13 cellular contexts compared by ENCODE assay signal in genomic region chr15:57237282-57237642, GRCh38.
DNase-seq lines count a peak whose midpoint lies in the region; ATAC-seq, FAIRE-seq and TF ChIP-seq lines count a peak whose summit lies in the region.
"Had no signal": no experiment of that assay in that cellular context is flagged by ENCODE, and none has a peak within 500 bp of the region (broad histone marks: within the 10 kb centered on the region; RNA-seq: fewer than 3 reads in every experiment).

No MANE protein-coding gene starts in this region.

- 60 to 83% methylated on average over 1 to 2 of the region's 2 CpGs for WGBS in endodermal cell (ENCODE audit: insufficient coverage in 1 of 2, insufficient read length in 1 of 2), 2 experiments
- WGBS in pancreas, 2 donors, result 31 to 37% methylated on average over 2 of the region's 2 CpGs

- H3K4me1 ChIP-seq in HEK293 (ENCODE audit: control insufficient read depth, insufficient read depth, low read length) (peaks cover 17% of the 10 kb centered on the region; the same call in 1 of the 2 replicates), endodermal cell (ENCODE audit: control insufficient read depth, insufficient read depth, low read length) (no peaks in the 10 kb centered on the region), pancreas (peaks cover 3 to 9% (median 4%) of the 10 kb centered on the region in 3 donors)
- H3K4me1 ChIP-seq: parathyroid adenoma had no signal

- peak in 3 of 4 donors; percentile 14 to 56 (median 51) for ATAC-seq in pancreas
- ATAC-seq: SK-N-SH treated with all-trans-retinoic acid at 6 μM for 48 hours had no signal

- peaks cover 44% of the 10 kb centered on the region for H3K36me3 Mint-ChIP-seq in endodermal cell (ENCODE audit: low read depth)
- H3K36me3 Mint-ChIP-seq in MCF 10A (ENCODE audit: insufficient read depth, unreplicated experiment), result peaks cover 46% of the 10 kb centered on the region

- no peaks in the 10 kb centered on the region for H3K27me3 Mint-ChIP-seq in endodermal cell (ENCODE audit: insufficient read depth)
- no peaks in the 10 kb centered on the region for H3K27me3 Mint-ChIP-seq in MCF 10A (ENCODE audit: insufficient read depth, unreplicated experiment)

- H3K4me1 Mint-ChIP-seq in endodermal cell, result peaks cover 13% of the 10 kb centered on the region
- no peaks in the 10 kb centered on the region for H3K4me1 Mint-ChIP-seq in MCF 10A (ENCODE audit: insufficient read depth, unreplicated experiment)

- BruUV-seq in MCF 10A (replicated peaks; lab: Mats Ljungman, UMichigan), result no TSS peak

- no peak overlapping the region for H3K4me3 ChIP-seq in HEK293 (ENCODE audit: low read depth, low read length)
- no peak overlapping the region for H3K4me3 ChIP-seq in endodermal cell (ENCODE audit: low read length)
- no peak overlapping the region for H3K4me3 ChIP-seq in pancreas

- FAIRE-seq in pancreas (lab: Jason Lieb, UNC), result no peak

- H3K4me3 Mint-ChIP-seq in endodermal cell (no peak overlapping the region), MCF 10A (ENCODE audit: unreplicated experiment) (no peak overlapping the region)

- no peak overlapping the region for H3K27ac ChIP-seq in HEK293 (ENCODE audit: extremely low read depth, low read depth, low read length)
- H3K27ac ChIP-seq in endodermal cell (ENCODE audit: low read depth, low read length), result peak overlapping the region; percentile 96
- H3K27ac ChIP-seq in pancreas, result no peak overlapping the region
- H3K27ac ChIP-seq: parathyroid adenoma had no signal

- TF ChIP-seq CTCF in HEK293 (tag by site-specific recombination; IDR thresholded peaks at IDR 0.05) (no peak), endodermal cell (conservative IDR thresholded peaks at IDR 0.05) (no peak), pancreas (IDR thresholded peaks at IDR 0.05) (no peak), MCF 10A (IDR thresholded peaks at IDR 0.05; ENCODE audit: unreplicated experiment) (no peak)

- H3K36me3 ChIP-seq in HEK293 (ENCODE audit: control insufficient read depth in 2 of 2, insufficient read depth in 1 of 2, low read length in 2 of 2) (peaks cover 3 to 9% of the 10 kb centered on the region in 2 experiments; a peak in 2 of 3 replicates), endodermal cell (ENCODE audit: control insufficient read depth, insufficient read depth, low read length) (peaks cover 69% of the 10 kb centered on the region), pancreas (peaks cover 0 to 19% (median 0%) of the 10 kb centered on the region in 3 donors)

- H3K9ac ChIP-seq in endodermal cell (ENCODE audit: extremely low read depth, low read length, poor library complexity, severe bottlenecking), result no peak overlapping the region
- H3K9ac ChIP-seq: parathyroid adenoma had no signal

- POLR2A ChIA-PET in HEK293 (lab: Yijun Ruan, JAX) (no interaction called here), MCF 10A (lab: Yijun Ruan, JAX) (no interaction called here)

- H3K27ac Mint-ChIP-seq in endodermal cell, result peak overlapping the region; percentile 28
- H3K27ac Mint-ChIP-seq in MCF 10A (ENCODE audit: low read depth, unreplicated experiment), result no peak overlapping the region

- H3K27me3 ChIP-seq in endodermal cell (ENCODE audit: control insufficient read depth, insufficient read depth, low read length, poor library complexity, severe bottlenecking), result no peaks in the 10 kb centered on the region
- H3K27me3 ChIP-seq in pancreas, result no peaks in the 10 kb centered on the region
- H3K27me3 ChIP-seq: dorsolateral prefrontal cortex had no signal

- H3K9me3 Mint-ChIP-seq in endodermal cell, result no peaks in the 10 kb centered on the region
- H3K9me3 Mint-ChIP-seq in MCF 10A (ENCODE audit: unreplicated experiment), result no peaks in the 10 kb centered on the region

- CTCF ChIA-PET in HEK293 (lab: Yijun Ruan, JAX), result interaction anchor here (0.6 kb wide), 1 partner anchor 358 kb away, joined by 3 read pairs; no protein-coding TSS in a partner anchor
- CTCF ChIA-PET in MCF 10A (lab: Yijun Ruan, JAX), result interaction anchor here (1.9 kb wide), 1 partner anchor 24 kb away, joined by 5 read pairs; no protein-coding TSS in a partner anchor

- intact Hi-C loops in pancreas (cut with DNase I) (no loop called here), posterior vena cava (cut with DNase I) (no loop called here), MCF 10A (cut with micrococcal nuclease) (no loop called here)

- H3K9me3 ChIP-seq in HEK293 (ENCODE audit: control insufficient read depth, insufficient read depth, low read depth, low read length), result no peaks in the 10 kb centered on the region
- no peaks in the 10 kb centered on the region for H3K9me3 ChIP-seq in endodermal cell (ENCODE audit: control insufficient read depth, low read length)
- H3K9me3 ChIP-seq in pancreas, result no peaks in the 10 kb centered on the region

- DNase-seq in NCI-H345 (lab: John Stamatoyannopoulos, UW) (peak; percentile 91), endodermal cell (no peak), pancreas (no peak), COLO829 (ENCODE audit: low spot score) (no peak), posterior vena cava (ENCODE audit: low spot score) (no peak), cortex of kidney (lab: John Stamatoyannopoulos, UW) (no peak), MCF 10A (ENCODE audit: unreplicated experiment) (no peak)
- DNase-seq: HCEC 1CT, NCI-H1436 treated with DMSO at 0.1 percent for 48 hours had no signal

TF ChIP-seq in HEK293, 187 proteins besides CTCF, POLR2A, EP300 and RAD21 (continues in another document):
- no peak for TF ChIP-seq EGR2 (tag by site-specific recombination; IDR thresholded peaks at IDR 0.05; ENCODE audit: low read depth)
- TF ChIP-seq KLF7 (tag by site-specific recombination; IDR thresholded peaks at IDR 0.05; ENCODE audit: borderline replicate concordance), result no peak
- TF ChIP-seq ZNF292 (tag by site-specific recombination; IDR thresholded peaks at IDR 0.05; ENCODE audit: borderline replicate concordance, low read depth), result no peak
- no peak for TF ChIP-seq ZBTB7A (tag by site-specific recombination; IDR thresholded peaks at IDR 0.05; ENCODE audit: low read depth)
- no peak for TF ChIP-seq ZNF121 (tag by site-specific recombination; IDR thresholded peaks at IDR 0.05)
- no peak for TF ChIP-seq ZNF140 (tag by site-specific recombination; IDR thresholded peaks at IDR 0.05)
- TF ChIP-seq ZNF660 (tag by site-specific recombination; IDR thresholded peaks at IDR 0.05), result no peak
- TF ChIP-seq GLI2 (tag by site-specific recombination; IDR thresholded peaks at IDR 0.05; ENCODE audit: borderline replicate concordance, low read depth), result no peak
- peak; percentile 73 for TF ChIP-seq ZBTB8A (tag by site-specific recombination; IDR thresholded peaks at IDR 0.05)
- no peak for TF ChIP-seq ZNF174 (tag by site-specific recombination; IDR thresholded peaks at IDR 0.05)
- TF ChIP-seq ZNF280D (tag by site-specific recombination; IDR thresholded peaks at IDR 0.05), result no peak
- TF ChIP-seq SETDB1 (IDR thresholded peaks at IDR 0.05; ENCODE audit: insufficient read length, low read length), result no peak
- no peak for TF ChIP-seq ZNF184 (tag by site-specific recombination; IDR thresholded peaks at IDR 0.05)
- no peak for TF ChIP-seq ZNF558 (tag by site-specific recombination; IDR thresholded peaks at IDR 0.05)
- TF ChIP-seq ZNF792 (tag by site-specific recombination; IDR thresholded peaks at IDR 0.05), result no peak
- no peak for TF ChIP-seq PBX3 (CRISPR knock-in tag; IDR thresholded peaks at IDR 0.05)
- peak; percentile 75 for TF ChIP-seq ZNF449 (tag by site-specific recombination; IDR thresholded peaks at IDR 0.05)
- no peak for TF ChIP-seq RBAK (tag by site-specific recombination; IDR thresholded peaks at IDR 0.05)
- TF ChIP-seq ZNF302 (tag by site-specific recombination; IDR thresholded peaks at IDR 0.05; ENCODE audit: low read depth), result no peak
